Comparison of ENCODE assay signal across 8 cellular contexts in genomic region chr12:31234955-31235867, GRCh38.
DNase-seq lines count a peak whose midpoint lies in the region; ATAC-seq, FAIRE-seq and TF ChIP-seq lines count a peak whose summit lies in the region.

No MANE protein-coding gene starts in this region.

- POLR2A ChIA-PET in HepG2 (lab: Yijun Ruan, JAX): no interaction called here

- TF ChIP-seq EP300 in HepG2 (IDR thresholded peaks at IDR 0.05; ENCODE audit: low read depth in 2 of 2, low read length in 2 of 2): no peak
- no peak for TF ChIP-seq EP300 in HepG2 (CRISPR knock-in tag; IDR thresholded peaks at IDR 0.05; ENCODE audit: borderline replicate concordance)

- H3K4me2 ChIP-seq in HepG2 (ENCODE audit: low read depth, low read length): peak overlapping the region; percentile 28

- no peak overlapping the region for H3K27ac ChIP-seq in HepG2 (ENCODE audit: extremely low read length, insufficient read depth, low read length)

- H3K9ac ChIP-seq in HepG2 (ENCODE audit: insufficient read depth, low read depth, low read length): no peak overlapping the region

- no peaks in the 10 kb centered on the region for H3K9me3 ChIP-seq in HepG2 (ENCODE audit: low read length)

- in situ Hi-C loops in T47D (cut with HindIII; ENCODE audit: low pct_unique_long_range_greater_than_20kb, low sequenced_read_pairs) (no loop called here), HepG2 (cut with HindIII; ENCODE audit: extremely low pct_ligation_motif_present, low pct_unique_long_range_greater_than_20kb) (loop anchor here (10.0 kb wide), 1 partner anchor 120 kb away; no protein-coding TSS in a partner anchor)

- CTCF ChIA-PET in HepG2 (lab: Yijun Ruan, JAX; ENCODE audit: low intra/inter-chr PET ratio, low total read pairs): no interaction called here

- H3K27ac Mint-ChIP-seq in activated T-cell treated with anti-CD3 and anti-CD28 coated beads, Interleukin-2, amount 50 U/mL, for 24 hours: no peak overlapping the region
- H3K27ac Mint-ChIP-seq in natural killer cell treated with Interleukin-12 subunit alpha and Interleukin-12 subunit beta and Interleukin-15 and Interleukin-18, amount 100 ng/mL, for 72 hours: no peak overlapping the region

- H3K79me2 ChIP-seq in HepG2 (ENCODE audit: insufficient read depth, low read length): no peaks in the 10 kb centered on the region

- no peaks in the 10 kb centered on the region for H4K20me1 ChIP-seq in HepG2 (ENCODE audit: insufficient read depth, low read length)

- no peak for TF ChIP-seq RAD21 in HepG2 (CRISPR knock-in tag; IDR thresholded peaks at IDR 0.05)

- H3K9me3 Mint-ChIP-seq in activated T-cell treated with anti-CD3 and anti-CD28 coated beads, Interleukin-2, amount 50 U/mL, for 24 hours: no peaks in the 10 kb centered on the region
- no peaks in the 10 kb centered on the region for H3K9me3 Mint-ChIP-seq in natural killer cell treated with Interleukin-12 subunit alpha and Interleukin-12 subunit beta and Interleukin-15 and Interleukin-18, amount 100 ng/mL, for 72 hours

- H3K27me3 Mint-ChIP-seq in activated T-cell treated with anti-CD3 and anti-CD28 coated beads, Interleukin-2, amount 50 U/mL, for 24 hours: peaks cover 36% of the 10 kb centered on the region
- H3K27me3 Mint-ChIP-seq in natural killer cell treated with Interleukin-12 subunit alpha and Interleukin-12 subunit beta and Interleukin-15 and Interleukin-18, amount 100 ng/mL, for 72 hours: peaks cover 19 to 24% of the 10 kb centered on the region in 2 donors

- no peak overlapping the region for H3K4me3 Mint-ChIP-seq in activated T-cell treated with anti-CD3 and anti-CD28 coated beads, Interleukin-2, amount 50 U/mL, for 24 hours
- H3K4me3 Mint-ChIP-seq in natural killer cell treated with Interleukin-12 subunit alpha and Interleukin-12 subunit beta and Interleukin-15 and Interleukin-18, amount 100 ng/mL, for 72 hours: no peak overlapping the region

- no peaks in the 10 kb centered on the region for H3K36me3 ChIP-seq in HepG2 (replicated peaks in 1 of 2; ENCODE audit: control insufficient read depth in 1 of 2, insufficient read depth in 2 of 2, low read length in 2 of 2)

- no peak for TF ChIP-seq POLR2A in HepG2 (IDR thresholded peaks at IDR 0.05; ENCODE audit: insufficient read depth in 1 of 2, low read depth in 2 of 2, low read length in 2 of 2)

- intact Hi-C loops in HepG2 (cut with micrococcal nuclease; ENCODE audit: unreplicated experiment): no loop called here

- peaks cover 1% of the 10 kb centered on the region for H3K4me1 Mint-ChIP-seq in activated T-cell treated with anti-CD3 and anti-CD28 coated beads, Interleukin-2, amount 50 U/mL, for 24 hours (ENCODE audit: low read depth)
- H3K4me1 Mint-ChIP-seq in natural killer cell treated with Interleukin-12 subunit alpha and Interleukin-12 subunit beta and Interleukin-15 and Interleukin-18, amount 100 ng/mL, for 72 hours (ENCODE audit: low read depth in 2 of 2): peaks cover 0 to 3% of the 10 kb centered on the region in 2 donors

- no peaks in the 10 kb centered on the region for H3K4me1 ChIP-seq in HepG2 (ENCODE audit: insufficient read depth, low read length)

- TF ChIP-seq CTCF in GM12873 (IDR thresholded peaks at IDR 0.05; ENCODE audit: insufficient read depth, low read depth, low read length, missing control alignments): peak; percentile 52
- TF ChIP-seq CTCF in HepG2 (CRISPR knock-in tag; IDR thresholded peaks at IDR 0.05): peak; percentile 47

- peaks cover 0 to 35% of the 10 kb centered on the region in 2 experiments; a peak in 4 of 5 replicates for H3K27me3 ChIP-seq in HepG2 (ENCODE audit: control insufficient read depth in 1 of 2, insufficient read depth in 2 of 2, low read length in 2 of 2)

- H3K4me3 ChIP-seq in HepG2 (replicated peaks in 1 of 3; ENCODE audit: insufficient read depth in 1 of 3, low read depth in 2 of 3, low read length in 3 of 3): no peak overlapping the region

- peak; percentile 15 for FAIRE-seq in HepG2 (lab: Jason Lieb, UNC)

- H3K36me3 Mint-ChIP-seq in activated T-cell treated with anti-CD3 and anti-CD28 coated beads, Interleukin-2, amount 50 U/mL, for 24 hours (ENCODE audit: low read depth): no peaks in the 10 kb centered on the region
- no peaks in the 10 kb centered on the region for H3K36me3 Mint-ChIP-seq in natural killer cell treated with Interleukin-12 subunit alpha and Interleukin-12 subunit beta and Interleukin-15 and Interleukin-18, amount 100 ng/mL, for 72 hours

- ATAC-seq in HepG2: peak; percentile 94
- no peak for ATAC-seq in natural killer cell treated with Interleukin-12 subunit alpha and Interleukin-12 subunit beta and Interleukin-15 and Interleukin-18, amount 100 ng/mL, for 72 hours
- ATAC-seq in HG03025 (IDR thresholded peaks at IDR 0.05; ENCODE audit: low FRiP score, unreplicated experiment): no peak

- DNase-seq in NCI-H2171 treated with DMSO at 0.1 percent for 48 hours (lab: John Stamatoyannopoulos, UW) (peak; percentile 82), T47D (ENCODE audit: low read depth in 1 of 2, low spot score in 1 of 2) (peak; percentile 44 to 80), HepG2 (ENCODE audit: low spot score) (peak; percentile 7)
- DNase-seq in activated T-cell treated with anti-CD3 and anti-CD28 coated beads, Interleukin-2, amount 50 U/mL, for 24 hours: no peak
- DNase-seq in natural killer cell treated with Interleukin-12 subunit alpha and Interleukin-12 subunit beta and Interleukin-15 and Interleukin-18, amount 100 ng/mL, for 72 hours (ENCODE audit: low spot score): no peak
- DNase-seq in stimulated activated CD4-positive, alpha-beta T cell treated with anti-CD3 and anti-CD28 coated beads, Interleukin-4, amount 100 ng/mL, for 4 hours: no peak

- peak overlapping the region; percentile 2 for H2AFZ ChIP-seq in HepG2 (ENCODE audit: low read length)

- BruUV-seq in HepG2 (replicated peaks; lab: Mats Ljungman, UMichigan): no TSS peak

- WGBS in HepG2 (ENCODE audit: low lambda C conversion rate): 12% methylated on average over 11 of the region's 12 CpGs

TF ChIP-seq in HepG2, 621 proteins besides CTCF, POLR2A, EP300 and RAD21 (continues in another document):
- TF ChIP-seq ZSCAN30 (CRISPR knock-in tag; IDR thresholded peaks at IDR 0.05): no peak
- TF ChIP-seq SETDB1 (CRISPR knock-in tag; IDR thresholded peaks at IDR 0.05; ENCODE audit: borderline replicate concordance): no peak
- no peak for TF ChIP-seq NR2F2 (IDR thresholded peaks at IDR 0.05; ENCODE audit: borderline replicate concordance, low read depth)
- no peak for TF ChIP-seq ERF (CRISPR knock-in tag; IDR thresholded peaks at IDR 0.05)
- TF ChIP-seq, protein P1, sequence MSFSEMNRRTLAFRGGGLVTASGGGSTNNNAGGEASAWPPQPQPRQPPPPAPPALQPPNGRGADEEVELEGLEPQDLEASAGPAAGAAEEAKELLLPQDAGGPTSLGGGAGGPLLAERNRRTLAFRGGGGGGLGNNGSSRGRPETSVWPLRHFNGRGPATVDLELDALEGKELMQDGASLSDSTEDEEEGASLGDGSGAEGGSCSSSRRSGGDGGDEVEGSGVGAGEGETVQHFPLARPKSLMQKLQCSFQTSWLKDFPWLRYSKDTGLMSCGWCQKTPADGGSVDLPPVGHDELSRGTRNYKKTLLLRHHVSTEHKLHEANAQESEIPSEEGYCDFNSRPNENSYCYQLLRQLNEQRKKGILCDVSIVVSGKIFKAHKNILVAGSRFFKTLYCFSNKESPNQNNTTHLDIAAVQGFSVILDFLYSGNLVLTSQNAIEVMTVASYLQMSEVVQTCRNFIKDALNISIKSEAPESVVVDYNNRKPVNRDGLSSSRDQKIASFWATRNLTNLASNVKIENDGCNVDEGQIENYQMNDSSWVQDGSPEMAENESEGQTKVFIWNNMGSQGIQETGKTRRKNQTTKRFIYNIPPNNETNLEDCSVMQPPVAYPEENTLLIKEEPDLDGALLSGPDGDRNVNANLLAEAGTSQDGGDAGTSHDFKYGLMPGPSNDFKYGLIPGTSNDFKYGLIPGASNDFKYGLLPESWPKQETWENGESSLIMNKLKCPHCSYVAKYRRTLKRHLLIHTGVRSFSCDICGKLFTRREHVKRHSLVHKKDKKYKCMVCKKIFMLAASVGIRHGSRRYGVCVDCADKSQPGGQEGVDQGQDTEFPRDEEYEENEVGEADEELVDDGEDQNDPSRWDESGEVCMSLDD (CRISPR knock-in tag; IDR thresholded peaks at IDR 0.05; ENCODE audit: borderline replicate concordance): no peak
- no peak for TF ChIP-seq CENPX (CRISPR knock-in tag; IDR thresholded peaks at IDR 0.05)
- TF ChIP-seq ZNF782 (CRISPR knock-in tag; IDR thresholded peaks at IDR 0.05; ENCODE audit: borderline replicate concordance): no peak
- no peak for TF ChIP-seq ZNF7 (CRISPR knock-in tag; IDR thresholded peaks at IDR 0.05)
- TF ChIP-seq TEF (CRISPR knock-in tag; IDR thresholded peaks at IDR 0.05): no peak
- TF ChIP-seq HMGA1 (CRISPR knock-in tag; conservative IDR thresholded peaks at IDR 0.05): no peak
- no peak for TF ChIP-seq ZFAT (CRISPR knock-in tag; conservative IDR thresholded peaks at IDR 0.05)
- TF ChIP-seq SIX1 (CRISPR knock-in tag; IDR thresholded peaks at IDR 0.05; ENCODE audit: borderline replicate concordance): no peak
- no peak for TF ChIP-seq THRA (CRISPR knock-in tag; IDR thresholded peaks at IDR 0.05; ENCODE audit: borderline replicate concordance)
- no peak for TF ChIP-seq HMG20A (CRISPR knock-in tag; IDR thresholded peaks at IDR 0.05; ENCODE audit: borderline replicate concordance)

Comparison
In these comparisons a context has a peak if more than half of its experiments do, and no peak if none do; other contexts are left out.
1. DNase-seq: peak in NCI-H2171 treated with DMSO at 0.1 percent for 48 hours (single experiment), T47D (2 of 2) and HepG2 (single experiment); none in activated T-cell treated with anti-CD3 and anti-CD28 coated beads, Interleukin-2, amount 50 U/mL, for 24 hours (single experiment), natural killer cell treated with Interleukin-12 subunit alpha and Interleukin-12 subunit beta and Interleukin-15 and Interleukin-18, amount 100 ng/mL, for 72 hours (single experiment) and stimulated activated CD4-positive, alpha-beta T cell treated with anti-CD3 and anti-CD28 coated beads, Interleukin-4, amount 100 ng/mL, for 4 hours (0 of 2).